In the genomic region with DNA sequence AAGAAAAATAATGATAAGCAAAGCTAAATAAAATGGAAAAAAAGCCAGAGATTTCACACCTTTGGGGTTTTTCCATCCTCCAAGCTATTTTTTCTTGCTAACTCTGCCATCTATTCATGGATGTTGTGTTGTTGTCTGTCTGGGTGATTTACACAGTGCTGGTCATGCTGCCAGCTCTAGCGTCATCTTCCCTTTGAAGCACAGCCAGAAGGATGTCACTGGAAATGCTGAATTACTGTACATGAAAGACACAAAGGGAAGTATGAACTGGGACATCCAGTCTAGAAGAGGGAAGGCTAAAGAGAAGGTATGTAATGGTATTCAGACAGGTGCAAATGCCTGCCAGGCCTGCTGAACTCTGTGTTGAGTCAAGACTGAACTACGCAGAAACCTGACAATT, we compare ENCODE assay signal across 14 cellular contexts.
"Had no signal": no experiment of that assay in that cellular context is flagged by ENCODE, and none has a peak within 500 bp of the region (broad histone marks: within the 10 kb centered on the region; RNA-seq: fewer than 3 reads in every experiment).

No MANE protein-coding gene starts in this region.

- H3K27me3 ChIP-seq: breast epithelium, dorsolateral prefrontal cortex, esophagus muscularis mucosa, transverse colon had no signal

- H3K4me3 ChIP-seq: breast epithelium, dorsolateral prefrontal cortex, esophagus muscularis mucosa, transverse colon had no signal

- H3K27me3 Mint-ChIP-seq: naive B cell; stimulated activated naive B cell treated with anti-CD40 and anti-IgM and Interleukin-4, amounts not matched to agents 10 μg/mL and 1 μg/mL and 100 μg/mL, for 72 hours had no signal

- H3K27ac ChIP-seq: breast epithelium, dorsolateral prefrontal cortex, esophagus muscularis mucosa, transverse colon had no signal

- H3K36me3 ChIP-seq: breast epithelium, esophagus muscularis mucosa, transverse colon had no signal

- ATAC-seq: activated CD4-positive, CD25-positive, alpha-beta regulatory T cell treated with anti-CD3 and anti-CD28 coated beads, Interleukin-2, amount 50 U/mL, for 24 hours; left cardiac atrium; stimulated activated naive B cell treated with anti-CD40 and anti-IgM and Interleukin-4, amounts not matched to agents 10 μg/mL and 1 μg/mL and 100 μg/mL, for 72 hours had no signal

- H3K4me1 ChIP-seq: breast epithelium, esophagus muscularis mucosa, transverse colon had no signal

- H3K4me1 Mint-ChIP-seq: endodermal cell; naive B cell; stimulated activated naive B cell treated with anti-CD40 and anti-IgM and Interleukin-4, amounts not matched to agents 10 μg/mL and 1 μg/mL and 100 μg/mL, for 72 hours had no signal

- H3K4me3 Mint-ChIP-seq: endodermal cell; naive B cell; stimulated activated naive B cell treated with anti-CD40 and anti-IgM and Interleukin-4, amounts not matched to agents 10 μg/mL and 1 μg/mL and 100 μg/mL, for 72 hours had no signal

- DNase-seq: activated naive CD4-positive, alpha-beta T cell treated with Interleukin-2 at 50 U/mL for 16 hours; activated T-cell treated with anti-CD3 and anti-CD28 coated beads for 4 hours; aorta; dorsolateral prefrontal cortex; endodermal cell; foreskin melanocyte; left cardiac atrium; naive B cell; stimulated activated CD4-positive, alpha-beta T cell treated with anti-CD3 and anti-CD28 coated beads, Interleukin-4, amount 100 ng/mL, for 1 hour; stimulated activated naive B cell treated with anti-CD40 and anti-IgM and Interleukin-4, amounts not matched to agents 10 μg/mL and 1 μg/mL and 100 μg/mL, for 72 hours; transverse colon had no signal

- H3K27ac Mint-ChIP-seq: endodermal cell; naive B cell; stimulated activated naive B cell treated with anti-CD40 and anti-IgM and Interleukin-4, amounts not matched to agents 10 μg/mL and 1 μg/mL and 100 μg/mL, for 72 hours had no signal
